1 cellular context compared by ENCODE assay signal in genomic region chr3:138914870-138915502, GRCh38.
TF ChIP-seq lines count a peak whose summit lies in the region.

No MANE protein-coding gene starts in this region.

TF ChIP-seq in liver, 16 proteins besides CTCF, POLR2A, EP300 and RAD21 (continued from another document):
- TF ChIP-seq, protein P1, sequence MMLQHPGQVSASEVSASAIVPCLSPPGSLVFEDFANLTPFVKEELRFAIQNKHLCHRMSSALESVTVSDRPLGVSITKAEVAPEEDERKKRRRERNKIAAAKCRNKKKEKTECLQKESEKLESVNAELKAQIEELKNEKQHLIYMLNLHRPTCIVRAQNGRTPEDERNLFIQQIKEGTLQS (IDR thresholded peaks at IDR 0.05) = peak; percentile 69
- TF ChIP-seq TAF1 (conservative IDR thresholded peaks at IDR 0.05) (no peak), JUND (IDR thresholded peaks at IDR 0.05) (peak; percentile 73 to 75), SP1 (IDR thresholded peaks at IDR 0.05) (peak; percentile 79)
- TF ChIP-seq, protein P2, sequence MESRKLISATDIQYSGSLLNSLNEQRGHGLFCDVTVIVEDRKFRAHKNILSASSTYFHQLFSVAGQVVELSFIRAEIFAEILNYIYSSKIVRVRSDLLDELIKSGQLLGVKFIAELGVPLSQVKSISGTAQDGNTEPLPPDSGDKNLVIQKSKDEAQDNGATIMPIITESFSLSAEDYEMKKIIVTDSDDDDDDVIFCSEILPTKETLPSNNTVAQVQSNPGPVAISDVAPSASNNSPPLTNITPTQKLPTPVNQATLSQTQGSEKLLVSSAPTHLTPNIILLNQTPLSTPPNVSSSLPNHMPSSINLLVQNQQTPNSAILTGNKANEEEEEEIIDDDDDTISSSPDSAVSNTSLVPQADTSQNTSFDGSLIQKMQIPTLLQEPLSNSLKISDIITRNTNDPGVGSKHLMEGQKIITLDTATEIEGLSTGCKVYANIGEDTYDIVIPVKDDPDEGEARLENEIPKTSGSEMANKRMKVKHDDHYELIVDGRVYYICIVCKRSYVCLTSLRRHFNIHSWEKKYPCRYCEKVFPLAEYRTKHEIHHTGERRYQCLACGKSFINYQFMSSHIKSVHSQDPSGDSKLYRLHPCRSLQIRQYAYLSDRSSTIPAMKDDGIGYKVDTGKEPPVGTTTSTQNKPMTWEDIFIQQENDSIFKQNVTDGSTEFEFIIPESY (IDR thresholded peaks at IDR 0.05) = no peak
- TF ChIP-seq, protein P3, sequence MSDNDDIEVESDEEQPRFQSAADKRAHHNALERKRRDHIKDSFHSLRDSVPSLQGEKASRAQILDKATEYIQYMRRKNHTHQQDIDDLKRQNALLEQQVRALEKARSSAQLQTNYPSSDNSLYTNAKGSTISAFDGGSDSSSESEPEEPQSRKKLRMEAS (IDR thresholded peaks at IDR 0.05) = no peak
